ENCODE assay signal across 17 cellular contexts in the genomic region with DNA sequence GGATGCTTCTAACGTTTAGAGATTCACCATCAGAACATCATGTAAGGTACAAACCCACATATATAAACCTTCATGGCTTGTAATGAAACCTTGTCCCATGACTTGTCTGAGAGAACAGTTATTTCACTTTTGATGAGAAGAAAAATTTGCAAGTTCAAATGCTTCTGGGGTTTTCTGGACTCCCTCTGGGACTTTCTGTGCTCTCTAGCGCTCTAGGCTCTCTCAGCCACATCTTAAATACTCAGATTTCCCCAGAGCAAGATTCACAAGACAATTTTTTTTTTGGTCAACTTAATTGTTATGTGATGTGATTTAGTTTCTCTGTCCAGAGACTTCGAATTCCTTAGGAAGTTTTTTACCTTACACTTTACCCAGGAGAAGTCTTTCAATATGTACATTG.
DNase-seq lines count a peak whose midpoint lies in the region; ATAC-seq lines count a peak whose summit lies in the region.
"Had no signal": no experiment of that assay in that cellular context is flagged by ENCODE, and none has a peak within 500 bp of the region (broad histone marks: within the 10 kb centered on the region; RNA-seq: fewer than 3 reads in every experiment).

No MANE protein-coding gene starts in this region.

- DNase-seq in foreskin melanocyte (no peak), iPS-NIHi11 (ENCODE audit: low spot score) (no peak), 8988T (no peak), nucleus accumbens (lab: John Stamatoyannopoulos, UW) (no peak)
- DNase-seq: activated CD8-positive, alpha-beta memory T cell treated with anti-CD3 and anti-CD28 coated beads, Interleukin-2, amount 50 U/mL, for 4 hours; CD4-positive, alpha-beta memory T cell; effector CD4-positive, alpha-beta T cell; NCI-H1048; NCI-H2227 treated with DMSO at 0.1 percent for 48 hours; ovary; small intestine; stomach; WERI-Rb-1 had no signal

- ATAC-seq in GM18868 (IDR thresholded peaks at IDR 0.05; ENCODE audit: unreplicated experiment) (peak; percentile 85), GM21619 (IDR thresholded peaks at IDR 0.05; ENCODE audit: unreplicated experiment) (peak; percentile 76), HG03108 (IDR thresholded peaks at IDR 0.05; ENCODE audit: unreplicated experiment) (peak; percentile 65)
- ATAC-seq: HepG2 had no signal
